15 cellular contexts compared by ENCODE assay signal in the genomic region with DNA sequence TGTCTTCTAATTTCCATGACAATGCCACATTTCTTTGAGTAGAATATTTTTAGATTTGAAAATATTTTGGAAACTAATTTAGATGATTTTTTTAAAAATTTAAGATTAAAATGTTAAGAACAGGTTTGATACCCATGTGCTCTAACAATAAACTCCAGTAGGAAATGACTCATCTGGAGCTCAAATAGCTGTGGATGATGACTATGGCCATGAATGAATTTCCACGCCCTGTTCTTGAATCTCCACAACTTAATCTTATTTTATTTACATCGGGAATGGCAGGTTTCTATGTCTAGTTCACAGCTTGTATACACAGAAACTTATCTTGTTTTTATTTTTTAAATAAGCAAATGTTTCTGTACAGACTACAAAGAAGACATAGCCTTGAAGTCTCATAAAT.
DNase-seq lines count a peak whose midpoint lies in the region; ATAC-seq and TF ChIP-seq lines count a peak whose summit lies in the region.
"Had no signal": no experiment of that assay in that cellular context is flagged by ENCODE, and none has a peak within 500 bp of the region (broad histone marks: within the 10 kb centered on the region; RNA-seq: fewer than 3 reads in every experiment).

No MANE protein-coding gene starts in this region.

- H3K27ac ChIP-seq in mammary epithelial cell (ENCODE audit: insufficient read depth, low read depth, low read length) (peak overlapping the region; percentile 62), psoas muscle (no peak overlapping the region)
- H3K27ac ChIP-seq: BLaER1 treated with 17β-estradiol and CSF1 and Interleukin-3, amounts not matched to agents 10 nM and 100 nM; parathyroid adenoma had no signal

- dilution Hi-C loops in mammary epithelial cell (cut with HindIII; ENCODE audit: low sequenced_read_pairs): no loop called here

- H3K27me3 ChIP-seq in BJ (ENCODE audit: control insufficient read depth, insufficient read depth, low read length) (no peaks in the 10 kb centered on the region), mammary epithelial cell (ENCODE audit: insufficient read depth, low read length) (no peaks in the 10 kb centered on the region), psoas muscle (ENCODE audit: insufficient read depth in 3 of 3, low read length in 2 of 3) (no peaks in the 10 kb centered on the region)
- H3K27me3 ChIP-seq: BLaER1 treated with 17β-estradiol and CSF1 and Interleukin-3, amounts not matched to agents 10 nM and 100 nM had no signal

- DNase-seq in BJ (ENCODE audit: low read depth) (peak; percentile 9), HT1080 (ENCODE audit: low read depth) (peak; percentile 80), mammary epithelial cell (peak; percentile 59), iris pigment epithelial cell (ENCODE audit: low read depth) (peak; percentile 84), SHP77 (lab: John Stamatoyannopoulos, UW) (no peak), Ammon's horn (ENCODE audit: low spot score) (no peak), psoas muscle (no peak)
- DNase-seq: activated CD8-positive, alpha-beta memory T cell treated with anti-CD3 and anti-CD28 coated beads, Interleukin-2, amount 50 U/mL, for 48 hours; activated naive CD8-positive, alpha-beta T cell treated with anti-CD3 and anti-CD28 coated beads for 36 hours; cortex of kidney; foreskin melanocyte; mucosa of descending colon had no signal

- TF ChIP-seq CTCF in BJ (IDR thresholded peaks at IDR 0.05; ENCODE audit: insufficient read depth, low read depth, low read length): no peak
- no peak for TF ChIP-seq CTCF in mammary epithelial cell (conservative IDR thresholded peaks at IDR 0.05 in 1 of 2, IDR thresholded peaks at IDR 0.05 in 1 of 2; ENCODE audit: extremely low read depth in 1 of 2, insufficient read depth in 1 of 2, low read depth in 1 of 2, low read length in 2 of 2)
- TF ChIP-seq CTCF in psoas muscle (IDR thresholded peaks at IDR 0.05): no peak

- H3K4me2 ChIP-seq in mammary epithelial cell (ENCODE audit: insufficient read depth, low read depth, low read length): peak overlapping the region; percentile 30
- H3K4me2 ChIP-seq: BLaER1 treated with 17β-estradiol and CSF1 and Interleukin-3, amounts not matched to agents 10 nM and 100 nM had no signal

- intact Hi-C loops in mammary epithelial cell (cut with micrococcal nuclease): no loop called here
- intact Hi-C loops in psoas muscle (cut with DNase I): no loop called here

- no peaks in the 10 kb centered on the region for H3K79me2 ChIP-seq in mammary epithelial cell (ENCODE audit: insufficient read depth, low read length)
- H3K79me2 ChIP-seq: parathyroid adenoma had no signal

- ATAC-seq in HG03025 (IDR thresholded peaks at IDR 0.05; ENCODE audit: low FRiP score, unreplicated experiment) (no peak), psoas muscle (no peak)
- ATAC-seq: mucosa of descending colon had no signal

- CTCF ChIA-PET in BJ (lab: Yijun Ruan, JAX): interaction anchor here (0.8 kb wide), 1 partner anchor 11 kb away, joined by 3 read pairs; no protein-coding TSS in a partner anchor
- CTCF ChIA-PET in mammary epithelial cell (lab: Charles Lee; ENCODE audit: low non-redundant PET): interaction anchor here (0.7 kb wide), 1 partner anchor 200 kb away, joined by 3 read pairs; no protein-coding TSS in a partner anchor

- H3K4me1 ChIP-seq in mammary epithelial cell (ENCODE audit: insufficient read depth, low read length) (peaks cover 7% of the 10 kb centered on the region), psoas muscle (no peaks in the 10 kb centered on the region)
- H3K4me1 ChIP-seq: BLaER1 treated with 17β-estradiol and CSF1 and Interleukin-3, amounts not matched to agents 10 nM and 100 nM; parathyroid adenoma had no signal

- BruUV-seq in mammary epithelial cell (replicated peaks; lab: Mats Ljungman, UMichigan): no TSS peak

- POLR2A ChIA-PET in BJ (lab: Charles Lee): no interaction called here

- in situ Hi-C loops in mammary epithelial cell (cut with MboI; ENCODE audit: low sequenced_read_pairs in 2 of 2): no loop called here

- H3K36me3 ChIP-seq in BJ (ENCODE audit: control insufficient read depth, insufficient read depth, low read length) (no peaks in the 10 kb centered on the region), mammary epithelial cell (ENCODE audit: insufficient read depth, low read length) (no peaks in the 10 kb centered on the region), psoas muscle (ENCODE audit: insufficient read depth in 1 of 2, low read depth in 1 of 2) (no peaks in the 10 kb centered on the region)
- H3K36me3 ChIP-seq: BLaER1 treated with 17β-estradiol and CSF1 and Interleukin-3, amounts not matched to agents 10 nM and 100 nM had no signal

- H2AFZ ChIP-seq in mammary epithelial cell (ENCODE audit: low read depth, low read length): no peak overlapping the region
- H2AFZ ChIP-seq: parathyroid adenoma had no signal

- WGBS in mammary epithelial cell (ENCODE audit: low coverage, missing lambda C conversion rate): 54% methylated on average over 2 of the region's 2 CpGs
- WGBS in psoas muscle, 3 donors: 67 to 77% (median 76%) methylated on average over 2 of the region's 2 CpGs

- H3K9ac ChIP-seq in mammary epithelial cell (ENCODE audit: insufficient read depth, low read length): no peak overlapping the region
- H3K9ac ChIP-seq: BLaER1 treated with 17β-estradiol and CSF1 and Interleukin-3, amounts not matched to agents 10 nM and 100 nM; parathyroid adenoma had no signal

- H3K9me3 ChIP-seq in mammary epithelial cell (replicated peaks; ENCODE audit: insufficient read depth, low read length): no peaks in the 10 kb centered on the region
- H3K9me3 ChIP-seq in psoas muscle: no peaks in the 10 kb centered on the region
- H3K9me3 ChIP-seq: mucosa of descending colon had no signal

- no peaks in the 10 kb centered on the region for H4K20me1 ChIP-seq in mammary epithelial cell (ENCODE audit: insufficient read depth, low read length)
- H4K20me1 ChIP-seq: BLaER1 treated with 17β-estradiol and CSF1 and Interleukin-3, amounts not matched to agents 10 nM and 100 nM had no signal

- H3K4me3 ChIP-seq in BJ (ENCODE audit: low read depth, low read length): no peak overlapping the region
- no peak overlapping the region for H3K4me3 ChIP-seq in mammary epithelial cell (replicated peaks in 1 of 3; ENCODE audit: insufficient read depth in 1 of 3, low read depth in 2 of 3, low read length in 3 of 3)
- H3K4me3 ChIP-seq in psoas muscle: no peak overlapping the region
- H3K4me3 ChIP-seq: BLaER1 treated with 17β-estradiol and CSF1 and Interleukin-3, amounts not matched to agents 10 nM and 100 nM; mucosa of descending colon had no signal

Comparison
In these comparisons a context has a peak if more than half of its experiments do, and no peak if none do; other contexts are left out.
1. DNase-seq: peak in BJ (single experiment), HT1080 (single experiment), mammary epithelial cell (single experiment) and iris pigment epithelial cell (single experiment); none in SHP77 (0 of 2), Ammon's horn (single experiment) and psoas muscle (0 of 2).